ENCODE assay signal across 12 cellular contexts in genomic region chr17:59890720-59891119, GRCh38. TPM values are rescaled to one million over a fixed set of nuclear protein-coding genes. Genes with fewer than 3 reads are reported as not detected.
DNase-seq lines count a peak whose midpoint lies in the region; ATAC-seq and TF ChIP-seq lines count a peak whose summit lies in the region.
"Had no signal": no experiment of that assay in that cellular context is flagged by ENCODE, and none has a peak within 500 bp of the region (broad histone marks: within the 10 kb centered on the region; RNA-seq: fewer than 3 reads in every experiment).

No MANE protein-coding gene starts in this region.

- no peaks in the 10 kb centered on the region for H4K20me1 ChIP-seq in DND-41 (ENCODE audit: insufficient read depth, low read length)

- H3K9me3 Mint-ChIP-seq in brain (peaks cover 0 to 10% (median 0%) of the 10 kb centered on the region in 5 experiments), nephron progenitor cell (no peaks in the 10 kb centered on the region)

- H3K79me2 ChIP-seq in DND-41 (ENCODE audit: insufficient read depth, low read length), result peaks cover 56% of the 10 kb centered on the region

- no peaks in the 10 kb centered on the region for H3K27me3 ChIP-seq in DND-41 (ENCODE audit: insufficient read depth, low read length, poor library complexity)
- H3K27me3 ChIP-seq: heart left ventricle, Peyer's patch, suprapubic skin had no signal

- H3K4me3 Mint-ChIP-seq in brain, result peak overlapping the region; percentile 43 to 76 (median 60)
- peak overlapping the region; percentile 32 for H3K4me3 Mint-ChIP-seq in nephron progenitor cell

- H3K27ac Mint-ChIP-seq in brain, result peak overlapping the region in 3 of 5 experiments; percentile 9 to 48 (median 9)
- H3K27ac Mint-ChIP-seq in nephron progenitor cell, result no peak overlapping the region

- H3K9ac ChIP-seq in DND-41 (ENCODE audit: low read depth, low read length), result no peak overlapping the region

- TF ChIP-seq CTCF in DND-41 (IDR thresholded peaks at IDR 0.05; ENCODE audit: borderline replicate concordance, extremely low read depth, low read length, poor library complexity, severe bottlenecking), result no peak
- TF ChIP-seq CTCF in brain (conservative IDR thresholded peaks at IDR 0.05), result no peak
- no peak for TF ChIP-seq CTCF in nephron progenitor cell (IDR thresholded peaks at IDR 0.05)

- peaks cover 33% of the 10 kb centered on the region for H3K36me3 Mint-ChIP-seq in brain
- H3K36me3 Mint-ChIP-seq in nephron progenitor cell (ENCODE audit: low read depth), result peaks cover 34% of the 10 kb centered on the region

- peaks cover 16% of the 10 kb centered on the region; the same call in 1 of the 2 replicates for H3K36me3 ChIP-seq in DND-41 (ENCODE audit: insufficient read depth, low read length)

- H2AFZ ChIP-seq in DND-41 (ENCODE audit: low read depth, low read length), result no peak overlapping the region

- no peaks in the 10 kb centered on the region for H3K9me3 ChIP-seq in DND-41 (ENCODE audit: insufficient read depth, low read length, severe bottlenecking)
- H3K9me3 ChIP-seq: heart left ventricle, Peyer's patch, suprapubic skin had no signal

- ATAC-seq in DND-41 (ENCODE audit: insufficient read depth, low read depth) (no peak), GM19023 (IDR thresholded peaks at IDR 0.05; ENCODE audit: unreplicated experiment) (no peak), GM19395 (IDR thresholded peaks at IDR 0.05; ENCODE audit: unreplicated experiment) (no peak)
- ATAC-seq: heart left ventricle had no signal

- no peak for DNase-seq in DND-41
- peak; percentile 23 for DNase-seq in LHCN-M2 (ENCODE audit: low read depth)
- no peak for DNase-seq in nephron progenitor cell
- DNase-seq in MV-4-11 (lab: John Stamatoyannopoulos, UW), result no peak
- DNase-seq: heart left ventricle, NCI-H2029 had no signal

- H3K4me2 ChIP-seq in DND-41 (ENCODE audit: insufficient read depth, low read length), result 0 out of 2 replicates have a peak overlapping the region, but pooled peaks have one; percentile 84

- H3K27me3 Mint-ChIP-seq in brain (peaks cover 11% of the 10 kb centered on the region), nephron progenitor cell (ENCODE audit: low read depth, poor library complexity) (no peaks in the 10 kb centered on the region)

- H3K27ac ChIP-seq in DND-41 (ENCODE audit: low read length), result no peak overlapping the region
- H3K27ac ChIP-seq: heart left ventricle, HL-60, Peyer's patch, suprapubic skin had no signal

- H3K4me3 ChIP-seq in DND-41 (ENCODE audit: low read depth in 1 of 2, low read length in 2 of 2), result no peak overlapping the region
- H3K4me3 ChIP-seq: Peyer's patch, suprapubic skin had no signal

- H3K4me1 Mint-ChIP-seq in brain, result peaks cover 40% of the 10 kb centered on the region
- H3K4me1 Mint-ChIP-seq in nephron progenitor cell, result peaks cover 33% of the 10 kb centered on the region

- H3K4me1 ChIP-seq in DND-41 (ENCODE audit: insufficient read depth, low read length), result peaks cover 31% of the 10 kb centered on the region

RNA-seq across cellular contexts. Expression of gene TUBD1, which starts 2.0 kb away (rescaled TPM):
- 1.3 and 4.8 TPM in 2 replicates for total RNA-seq in LHCN-M2 (2014; rRNA removed)
- polyA plus RNA-seq in LHCN-M2 (2012), result 1.6 TPM
- polyA plus RNA-seq in brain (ENCODE audit: insufficient read depth, low read depth, low replicate concordance), result 5.7 TPM

RNA-seq across cellular contexts. Expression of gene RPS6KB1, which starts 2.2 kb away (rescaled TPM):
- total RNA-seq in LHCN-M2 (2014; rRNA removed), result 21.4 and 30.7 TPM in 2 replicates
- 5.9 TPM for polyA plus RNA-seq in LHCN-M2 (2012)
- 3.3 TPM for polyA plus RNA-seq in brain (ENCODE audit: insufficient read depth, low read depth, low replicate concordance)
